ENCODE assay signal across 8 cellular contexts in the genomic region with DNA sequence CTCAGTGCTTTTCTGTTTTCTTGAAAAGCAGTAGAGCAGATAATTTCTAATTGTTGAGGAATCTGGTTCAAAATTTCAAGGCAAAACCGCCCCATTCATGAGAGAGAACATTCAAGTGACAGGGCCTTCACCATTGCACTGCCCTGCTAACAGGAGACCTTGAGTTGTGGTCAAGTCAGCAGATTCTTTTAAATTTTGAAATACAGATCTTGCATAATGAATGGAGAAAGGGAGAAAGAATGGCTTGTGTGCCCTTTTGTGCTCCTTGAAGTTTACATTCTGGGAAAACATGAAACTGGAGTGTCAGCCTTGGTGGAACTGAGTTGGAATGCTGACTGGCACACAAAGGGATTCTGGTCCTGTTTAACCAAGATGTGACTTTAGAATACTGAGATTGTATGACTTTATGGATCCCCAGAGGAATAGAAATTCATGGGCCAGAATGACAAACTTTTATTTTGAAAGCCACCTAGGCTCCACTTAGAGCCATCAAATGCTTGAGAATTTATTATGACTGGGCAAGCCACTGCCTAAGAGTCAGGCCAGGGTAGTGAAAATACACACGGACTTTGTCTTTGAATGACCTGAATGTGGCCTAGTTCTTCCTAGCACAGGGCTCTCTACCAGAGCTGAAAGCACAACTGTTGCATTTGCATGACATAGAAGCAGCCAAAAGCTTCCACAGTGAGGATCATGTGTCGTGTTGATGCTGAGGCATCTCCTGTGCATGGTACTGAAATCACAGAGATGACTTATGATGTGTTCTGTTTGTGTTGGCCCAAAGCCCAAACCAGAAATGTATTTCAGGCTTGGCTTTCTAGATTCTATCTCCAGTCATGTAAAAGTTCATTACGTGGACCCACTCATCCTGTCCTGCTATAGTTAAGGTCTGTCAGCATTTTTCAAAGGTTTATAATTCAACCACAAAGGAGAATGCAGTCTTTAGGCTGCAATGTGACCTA.
A peak's percentile ranks its signal among the peaks of the same experiment; 100 is the strongest.
DNase-seq lines count a peak whose midpoint lies in the region; ATAC-seq and TF ChIP-seq lines count a peak whose summit lies in the region.

No MANE protein-coding gene starts in this region.

- H3K27me3 Mint-ChIP-seq in CD14-positive monocyte (ENCODE audit: low read depth in 3 of 3), result no peaks in the 10 kb centered on the region

- H3K27ac Mint-ChIP-seq in CD14-positive monocyte, result no peak overlapping the region

- H3K4me3 ChIP-seq in foreskin fibroblast (ENCODE audit: low read depth in 1 of 2, low read length in 2 of 2), result no peak overlapping the region

- no peaks in the 10 kb centered on the region for H3K4me1 Mint-ChIP-seq in CD14-positive monocyte

- TF ChIP-seq CTCF in foreskin fibroblast (IDR thresholded peaks at IDR 0.05; ENCODE audit: low read depth, low read length) (no peak), CD14-positive monocyte (IDR thresholded peaks at IDR 0.05) (no peak)

- DNase-seq in GM04504 (ENCODE audit: low read depth) (peak; percentile 87), RPMI8226 (peak; percentile 83), foreskin fibroblast (peak; percentile 99 to 100), putamen (ENCODE audit: low spot score) (peak; percentile 63), NCI-H128 (lab: John Stamatoyannopoulos, UW; ENCODE audit: unreplicated experiment) (no peak), CD14-positive monocyte (ENCODE audit: low spot score) (no peak)
- no peak for DNase-seq in activated CD4-positive, alpha-beta T cell treated with anti-CD3 and anti-CD28 coated beads for 1 hour

- H3K9me3 Mint-ChIP-seq in CD14-positive monocyte, result peaks cover 0 to 5% (median 0%) of the 10 kb centered on the region in 7 donors

- intact Hi-C loops in CD14-positive monocyte (cut with micrococcal nuclease), result no loop called here

- ATAC-seq in HG03432 (IDR thresholded peaks at IDR 0.05; ENCODE audit: unreplicated experiment), result no peak

- no peaks in the 10 kb centered on the region for H3K36me3 Mint-ChIP-seq in CD14-positive monocyte

- H3K4me3 Mint-ChIP-seq in CD14-positive monocyte, result no peak overlapping the region

Comparison
In these comparisons a context has a peak if more than half of its experiments do, and no peak if none do; other contexts are left out.
1. DNase-seq: peak in GM04504 (single experiment), RPMI8226 (single experiment), foreskin fibroblast (2 of 2) and putamen (single experiment); none in NCI-H128 (single experiment), CD14-positive monocyte (single experiment) and activated CD4-positive, alpha-beta T cell treated with anti-CD3 and anti-CD28 coated beads for 1 hour (single experiment).